24 cellular contexts compared by ENCODE assay signal in genomic region chr14:32047791-32048190, GRCh38. TPM values are rescaled to one million over a fixed set of nuclear protein-coding genes. Genes with fewer than 3 reads are reported as not detected.
A peak's percentile ranks its signal among the peaks of the same experiment; 100 is the strongest.
DNase-seq lines count a peak whose midpoint lies in the region; ATAC-seq, FAIRE-seq and TF ChIP-seq lines count a peak whose summit lies in the region.
"Had no signal": no experiment of that assay in that cellular context is flagged by ENCODE, and none has a peak within 500 bp of the region (broad histone marks: within the 10 kb centered on the region; RNA-seq: fewer than 3 reads in every experiment).

No MANE protein-coding gene starts in this region.

- BruUV-seq in PC-3 (replicated peaks; lab: Mats Ljungman, UMichigan) (no TSS peak), endothelial cell of umbilical vein (replicated peaks; lab: Mats Ljungman, UMichigan) (no TSS peak)

- TF ChIP-seq CTCF in GM06990 (IDR thresholded peaks at IDR 0.05; ENCODE audit: insufficient read depth, low read length, poor library complexity, severe bottlenecking) (no peak), PC-3 (conservative IDR thresholded peaks at IDR 0.05; ENCODE audit: low read depth, low read length) (no peak), endothelial cell of umbilical vein (IDR thresholded peaks at IDR 0.05; ENCODE audit: extremely low read depth in 1 of 2, insufficient read depth in 1 of 2, low read depth in 1 of 2, low read length in 2 of 2) (no peak)

- no peaks in the 10 kb centered on the region for H3K9me2 ChIP-seq in PC-3 (replicated peaks; ENCODE audit: low read length)

- H4K20me1 ChIP-seq in PC-3 (ENCODE audit: low read length) (no peaks in the 10 kb centered on the region), endothelial cell of umbilical vein (replicated peaks; ENCODE audit: control insufficient read depth, extremely low read depth, insufficient read depth, low read length) (no peaks in the 10 kb centered on the region)

- POLR2A ChIA-PET in PC-3 (lab: Charles Lee; ENCODE audit: unreplicated experiment), result no interaction called here
- POLR2A ChIA-PET in endothelial cell of umbilical vein (lab: Charles Lee), result no interaction called here

- FAIRE-seq in endothelial cell of umbilical vein (lab: Jason Lieb, UNC), result no peak
- FAIRE-seq: small intestine had no signal

- no peaks in the 10 kb centered on the region for H3K9me3 ChIP-seq in PC-3 (ENCODE audit: low read length)
- no peaks in the 10 kb centered on the region for H3K9me3 ChIP-seq in endothelial cell of umbilical vein (replicated peaks; ENCODE audit: control insufficient read depth, insufficient read depth, low read length)
- H3K9me3 ChIP-seq: BE2C had no signal

- no peaks in the 10 kb centered on the region for H3F3A ChIP-seq in PC-3 (ENCODE audit: low read length, unreplicated experiment)

- H3K9ac ChIP-seq in PC-3 (ENCODE audit: low read length), result no peak overlapping the region
- H3K9ac ChIP-seq in endothelial cell of umbilical vein (replicated peaks; ENCODE audit: extremely low read depth, insufficient read depth, low read length), result no peak overlapping the region

- CTCF ChIA-PET in PC-3 (lab: Charles Lee) (no interaction called here), endothelial cell of umbilical vein (lab: Charles Lee) (no interaction called here)

- H3K79me2 ChIP-seq in PC-3 (ENCODE audit: low read length), result no peaks in the 10 kb centered on the region
- H3K79me2 ChIP-seq in endothelial cell of umbilical vein (ENCODE audit: control insufficient read depth, insufficient read depth, low read length), result no peaks in the 10 kb centered on the region

- H3K36me3 ChIP-seq in GM06990 (ENCODE audit: control insufficient read depth, insufficient read depth, low read length), result no peaks in the 10 kb centered on the region
- no peaks in the 10 kb centered on the region for H3K36me3 ChIP-seq in PC-3 (ENCODE audit: low read depth, low read length)
- H3K36me3 ChIP-seq in endothelial cell of umbilical vein (ENCODE audit: control insufficient read depth in 2 of 2, extremely low read depth in 1 of 2, insufficient read depth in 2 of 2, low read length in 2 of 2), result no peaks in the 10 kb centered on the region
- H3K36me3 ChIP-seq: BE2C, cardiac muscle cell had no signal

- H3K4me1 ChIP-seq in PC-3 (ENCODE audit: insufficient read depth, low read length), result no peaks in the 10 kb centered on the region
- H3K4me1 ChIP-seq in endothelial cell of umbilical vein (ENCODE audit: control insufficient read depth, extremely low read depth, insufficient read depth, low read length), result no peaks in the 10 kb centered on the region
- H3K4me1 ChIP-seq: BE2C had no signal

- H3K27ac ChIP-seq in PC-3 (ENCODE audit: low read length) (no peak overlapping the region), endothelial cell of umbilical vein (ENCODE audit: insufficient read depth, low read depth, low read length) (no peak overlapping the region)
- H3K27ac ChIP-seq: cardiac muscle cell had no signal

- H3K9me1 ChIP-seq in endothelial cell of umbilical vein (replicated peaks; ENCODE audit: control insufficient read depth, extremely low read depth, insufficient read depth, low read length), result no peaks in the 10 kb centered on the region

- no peak overlapping the region for H3K4me2 ChIP-seq in PC-3 (ENCODE audit: low read length)
- H3K4me2 ChIP-seq in endothelial cell of umbilical vein (ENCODE audit: insufficient read depth, low read length), result no peak overlapping the region

- dilution Hi-C loops in endothelial cell of umbilical vein (cut with MboI; ENCODE audit: extremely low pct_ligation_motif_present, low sequenced_read_pairs), result no loop called here

- H3K4me3 ChIP-seq in GM06990 (replicated peaks; ENCODE audit: low read depth, low read length), result no peak overlapping the region
- H3K4me3 ChIP-seq in PC-3 (ENCODE audit: low read length), result no peak overlapping the region
- no peak overlapping the region for H3K4me3 ChIP-seq in endothelial cell of umbilical vein (replicated peaks in 1 of 3; ENCODE audit: insufficient read depth in 1 of 3, low read depth in 1 of 3, low read length in 3 of 3)
- H3K4me3 ChIP-seq: cardiac muscle cell had no signal

- intact Hi-C loops in PC-3 (cut with micrococcal nuclease) (no loop called here), endothelial cell of umbilical vein (cut with micrococcal nuclease) (no loop called here)

- ATAC-seq in PC-3 (peak; percentile 81), GM18873 (IDR thresholded peaks at IDR 0.05; ENCODE audit: low FRiP score, unreplicated experiment) (no peak), GM21515 (IDR thresholded peaks at IDR 0.05; ENCODE audit: unreplicated experiment) (no peak)
- ATAC-seq: activated T-cell treated with anti-CD3 and anti-CD28 coated beads, Interleukin-2, amount 50 U/mL, for 4 hours; left colon had no signal

- H3K27me3 ChIP-seq in GM06990 (replicated peaks; ENCODE audit: control insufficient read depth, insufficient read depth, low read length) (no peaks in the 10 kb centered on the region), PC-3 (ENCODE audit: low read length) (no peaks in the 10 kb centered on the region), endothelial cell of umbilical vein (ENCODE audit: control insufficient read depth in 2 of 2, insufficient read depth in 2 of 2, low read length in 2 of 2) (peaks cover 0 to 3% of the 10 kb centered on the region in 2 experiments)
- H3K27me3 ChIP-seq: BE2C, cardiac muscle cell had no signal

- DNase-seq in GM06990 (ENCODE audit: extremely low read depth, insufficient read length) (peak; percentile 9), PC-3 (peak; percentile 40), endothelial cell of umbilical vein (ENCODE audit: low read depth, low spot score) (no peak), non-pigmented ciliary epithelial cell (ENCODE audit: low read depth) (peak; percentile 41), NCI-H345 treated with DMSO at 0.1 percent for 48 hours (lab: John Stamatoyannopoulos, UW; ENCODE audit: unreplicated experiment) (no peak), NCI-H1048 (lab: John Stamatoyannopoulos, UW) (no peak)
- DNase-seq: activated CD4-positive, alpha-beta T cell treated with anti-CD3 and anti-CD28 coated beads for 48 hours; activated T-cell treated with anti-CD3 and anti-CD28 coated beads, Interleukin-2, amount 50 U/mL, for 4 hours; BE2C; cortex of kidney; DMS79; HFFc6; KG1; left colon; NCI-H187 treated with DMSO at 0.1 percent for 48 hours; NCI-H2227 treated with DMSO at 0.1 percent for 48 hours; NCI-H748 treated with DMSO at 0.1 percent for 48 hours; nucleus accumbens; small intestine; stimulated activated CD4-positive, alpha-beta T cell treated with anti-CD3 and anti-CD28 coated beads, Interleukin-1b, Interleukin-23, amount 100 ng/mL, for 48 hours; substantia nigra had no signal

- TF ChIP-seq POLR2A in endothelial cell of umbilical vein (IDR thresholded peaks at IDR 0.05; ENCODE audit: low read depth, low read length), result no peak

- H2AFZ ChIP-seq in PC-3 (ENCODE audit: low read length) (no peak overlapping the region), endothelial cell of umbilical vein (ENCODE audit: low read depth, low read length) (no peak overlapping the region)

TF ChIP-seq in endothelial cell of umbilical vein, 7 proteins besides CTCF, POLR2A, EP300 and RAD21:
- TF ChIP-seq MAX (IDR thresholded peaks at IDR 0.05; ENCODE audit: insufficient read depth, insufficient read length) (no peak), FOS (IDR thresholded peaks at IDR 0.05; ENCODE audit: borderline replicate concordance, insufficient read depth, low read length) (peak; percentile 43), GATA2 (IDR thresholded peaks at IDR 0.05; ENCODE audit: insufficient read depth, insufficient read length, low read depth, low read length) (no peak), MYC (IDR thresholded peaks at IDR 0.05; ENCODE audit: low read depth, low read length) (no peak), POLR2AphosphoS5 (IDR thresholded peaks at IDR 0.05; ENCODE audit: insufficient read depth, low read depth, low read length) (no peak), JUN (IDR thresholded peaks at IDR 0.05; ENCODE audit: borderline replicate concordance, insufficient read depth, insufficient read length, low read depth) (no peak), EZH2 (IDR thresholded peaks at IDR 0.05; ENCODE audit: borderline replicate concordance, low read depth, low read length, severe bottlenecking) (no peak)

RNA-seq across cellular contexts. Expression of gene ARHGAP5, which starts 29.3 kb away (rescaled TPM):
- total RNA-seq in PC-3 (2014; rRNA removed), result 46.4 and 62.1 TPM in 2 replicates
- 35.9 and 36.2 TPM in 2 replicates for total RNA-seq in endothelial cell of umbilical vein
- 3.3 and 4.3 TPM in 2 replicates for polyA plus RNA-seq in endothelial cell of umbilical vein
- polyA plus RNA-seq in endothelial cell of umbilical vein (2011; cell fraction: cytosol; rRNA removed), result 6.7 and 7.7 TPM in 2 replicates
- polyA plus RNA-seq in endothelial cell of umbilical vein (2011; cell fraction: nucleus; rRNA removed), result 10.7 and 12.2 TPM in 2 replicates
- 14.1 and 22.3 TPM in 2 replicates for polyA plus RNA-seq in endothelial cell of umbilical vein (2012)
- polyA minus RNA-seq in endothelial cell of umbilical vein, result 16.3 and 17.6 TPM in 2 replicates
- polyA minus RNA-seq in endothelial cell of umbilical vein (2011; cell fraction: cytosol; rRNA and poly(A)+ RNA removed), result 70.6 TPM
- polyA minus RNA-seq in endothelial cell of umbilical vein (2011; cell fraction: nucleus; rRNA and poly(A)+ RNA removed), result 20.7 and 32.3 TPM in 2 replicates

Comparison
In these comparisons a context has a peak if more than half of its experiments do, and no peak if none do; other contexts are left out.
1. DNase-seq: peak in GM06990 (single experiment), PC-3 (single experiment) and non-pigmented ciliary epithelial cell (single experiment); none in endothelial cell of umbilical vein (single experiment), NCI-H345 treated with DMSO at 0.1 percent for 48 hours (single experiment) and NCI-H1048 (single experiment).